Comparison of ENCODE assay signal across 13 cellular contexts in the genomic region with DNA sequence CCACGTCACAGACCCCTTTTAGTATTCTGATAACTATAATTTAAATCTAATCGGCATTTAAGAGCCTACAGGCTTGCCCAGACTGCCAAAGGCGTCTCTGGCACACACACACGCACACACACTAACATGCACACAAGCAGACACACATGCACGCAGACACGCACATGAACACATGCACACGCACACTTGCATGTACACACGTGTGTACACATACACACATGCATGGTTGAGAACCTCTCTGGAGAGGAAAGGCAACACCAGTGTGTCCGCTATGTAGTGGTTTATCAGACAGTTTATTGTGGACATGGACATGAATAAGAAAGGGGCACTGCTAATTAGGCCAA.
DNase-seq lines count a peak whose midpoint lies in the region; ATAC-seq, FAIRE-seq and TF ChIP-seq lines count a peak whose summit lies in the region.
"Had no signal": no experiment of that assay in that cellular context is flagged by ENCODE, and none has a peak within 500 bp of the region (broad histone marks: within the 10 kb centered on the region; RNA-seq: fewer than 3 reads in every experiment).

No MANE protein-coding gene starts in this region.

- peaks cover 1% of the 10 kb centered on the region; the same call in 1 of the 2 replicates for H3K23me2 ChIP-seq in H1 (ENCODE audit: low read depth, low read length)

- H3K9ac ChIP-seq in H1 (replicated peaks in 1 of 4; ENCODE audit: extremely low read depth in 1 of 4, low read depth in 3 of 4, low read length in 3 of 4) (peak overlapping the region in 2 of 4 experiments; percentile 13 to 61; a peak in 2 of 7 replicates), skeletal muscle satellite cell (ENCODE audit: low read depth, low read length) (peak overlapping the region; percentile 30)
- H3K9ac ChIP-seq: BLaER1 treated with 17β-estradiol and CSF1 and Interleukin-3, amounts not matched to agents 10 nM and 100 nM had no signal

- no peak overlapping the region for H2AFZ ChIP-seq in H1 (ENCODE audit: low read length)

- no peak for TF ChIP-seq POLR2A in H1 (IDR thresholded peaks at IDR 0.05; ENCODE audit: control extremely low read depth in 1 of 2, low read depth in 2 of 2, low read length in 2 of 2)

- H3K9me3 ChIP-seq in H1 (ENCODE audit: insufficient read depth in 2 of 2, low read depth in 1 of 2, low read length in 1 of 2) (no peaks in the 10 kb centered on the region), skeletal muscle satellite cell (replicated peaks; ENCODE audit: low read length) (no peaks in the 10 kb centered on the region)
- H3K9me3 ChIP-seq: BLaER1 treated with 17β-estradiol and CSF1 and Interleukin-3, amounts not matched to agents 10 nM and 100 nM had no signal

- no peak for TF ChIP-seq RAD21 in H1 (IDR thresholded peaks at IDR 0.05 in 1 of 2, conservative IDR thresholded peaks at IDR 0.05 in 1 of 2; ENCODE audit: low read depth in 2 of 2, low read length in 2 of 2)

- no peak for TF ChIP-seq CTCF in H1 (IDR thresholded peaks at IDR 0.05; ENCODE audit: control extremely low read depth in 1 of 3, insufficient read depth in 1 of 3, low read depth in 1 of 3, low read length in 3 of 3)

- H3K4me2 ChIP-seq in H1 (ENCODE audit: insufficient read depth in 1 of 2, low read depth in 2 of 2, low read length in 2 of 2) (no peak overlapping the region), skeletal muscle satellite cell (ENCODE audit: low read length) (no peak overlapping the region)

- H3K18ac ChIP-seq in H1 (ENCODE audit: extremely low read depth, low read length) = no peak overlapping the region

- 89% methylated on average over 9 of the region's 9 CpGs; no CpG with 5 or more reads in 1 of the 2 experiments for WGBS in H1 (ENCODE audit: extremely low coverage in 1 of 2, insufficient coverage in 1 of 2, insufficient read length in 1 of 2, insufficient replicate concordance in 2 of 2, low coverage in 1 of 2, low lambda C conversion rate in 2 of 2, missing lambda C conversion rate in 1 of 2), 2 experiments

- peak overlapping the region; percentile 88 for H4K8ac ChIP-seq in H1 (ENCODE audit: extremely low read depth, insufficient read depth, low read length)

- H4K20me1 ChIP-seq in H1 (replicated peaks in 1 of 2; ENCODE audit: control insufficient read depth in 1 of 2, insufficient read depth in 2 of 2, low read length in 2 of 2) = no peaks in the 10 kb centered on the region

- POLR2A ChIA-PET in H1 (lab: Charles Lee; ENCODE audit: partially characterized antibody) = interaction anchor here (1.1 kb wide), 1 partner anchor 228 kb away, joined by 3 read pairs; no protein-coding TSS in a partner anchor

- H3K79me2 ChIP-seq in H1 (ENCODE audit: control insufficient read depth in 1 of 2, insufficient read depth in 2 of 2, low read length in 2 of 2) = no peaks in the 10 kb centered on the region

- FAIRE-seq in H1 (lab: Jason Lieb, UNC) = no peak

- H4K5ac ChIP-seq in H1 (ENCODE audit: insufficient read length, low read depth, low read length) = no peak overlapping the region

- peak overlapping the region; percentile 100; the same call in 1 of the 2 replicates for H2AK5ac ChIP-seq in H1 (ENCODE audit: low read depth, low read length)

- no peak overlapping the region for H3K27ac ChIP-seq in H1 (ENCODE audit: low read depth, low read length)
- H3K27ac ChIP-seq in caudate nucleus (ENCODE audit: low read depth, low read length) = no peak overlapping the region
- H3K27ac ChIP-seq: 22Rv1; BLaER1 treated with 17β-estradiol and CSF1 and Interleukin-3, amounts not matched to agents 10 nM and 100 nM; SJSA1 had no signal

- peak overlapping the region; percentile 95; the same call in 1 of the 2 replicates for H2BK12ac ChIP-seq in H1 (ENCODE audit: low read depth, low read length)

- no peak overlapping the region for H2BK5ac ChIP-seq in H1 (ENCODE audit: low read depth, low read length)

- H3K27me3 ChIP-seq in H1 (replicated peaks in 1 of 4; ENCODE audit: control insufficient read depth in 3 of 4, extremely low read depth in 1 of 4, insufficient read depth in 3 of 4, low read length in 3 of 4) (peaks cover 0 to 24% (median 18%) of the 10 kb centered on the region in 4 experiments; a peak in 6 of 7 replicates), skeletal muscle satellite cell (ENCODE audit: control insufficient read depth, insufficient read depth, low read length) (peaks cover 4% of the 10 kb centered on the region)

- H3K4me3 ChIP-seq in H1 (ENCODE audit: extremely low read depth in 1 of 4, insufficient read depth in 2 of 4, low read depth in 3 of 4, low read length in 4 of 4) (no peak overlapping the region), skeletal muscle satellite cell (ENCODE audit: low read length) (no peak overlapping the region)
- H3K4me3 ChIP-seq: BLaER1 treated with 17β-estradiol and CSF1 and Interleukin-3, amounts not matched to agents 10 nM and 100 nM; SJSA1 had no signal

- no peak overlapping the region for H3K23ac ChIP-seq in H1 (ENCODE audit: insufficient read length)

- no peak for TF ChIP-seq EP300 in H1 (IDR thresholded peaks at IDR 0.05; ENCODE audit: borderline replicate concordance in 1 of 2, low read depth in 2 of 2, low read length in 2 of 2)

- H3K56ac ChIP-seq in H1 (replicated peaks; ENCODE audit: insufficient read length, low read depth, low read length) = no peak overlapping the region

- H3K36me3 ChIP-seq in H1 (ENCODE audit: control insufficient read depth in 2 of 4, insufficient read depth in 4 of 4, low read length in 3 of 4) = no peaks in the 10 kb centered on the region
- no peaks in the 10 kb centered on the region for H3K36me3 ChIP-seq in skeletal muscle satellite cell (ENCODE audit: insufficient read depth, low read length)
- H3K36me3 ChIP-seq: BLaER1 treated with 17β-estradiol and CSF1 and Interleukin-3, amounts not matched to agents 10 nM and 100 nM; SJSA1 had no signal

- no peak overlapping the region for H2BK20ac ChIP-seq in H1 (ENCODE audit: low read length)

- no peak overlapping the region for H2BK120ac ChIP-seq in H1 (replicated peaks; ENCODE audit: low read depth, low read length)

- CTCF ChIA-PET in H1 (lab: Charles Lee; ENCODE audit: partially characterized antibody) = interaction anchor here (0.6 to 34.9 kb wide), 29 partner anchors 14 to 364 kb away, joined by 3 to 772 read pairs (median 4); partner anchors contain the start of genes FBLN2, HDAC11 and WNT7A

- H4K91ac ChIP-seq in H1 (replicated peaks; ENCODE audit: insufficient read length, low read length) = peak overlapping the region; percentile 5

- H3K4me1 ChIP-seq in H1 (replicated peaks in 1 of 4; ENCODE audit: control insufficient read depth in 3 of 4, insufficient read depth in 4 of 4, low read length in 3 of 4) = peaks cover 0 to 17% (median 9%) of the 10 kb centered on the region in 4 experiments; a peak in 5 of 7 replicates
- H3K4me1 ChIP-seq in skeletal muscle satellite cell (ENCODE audit: control insufficient read depth, insufficient read depth, low read length) = peaks cover 10% of the 10 kb centered on the region

- ATAC-seq in HG02759 (IDR thresholded peaks at IDR 0.05; ENCODE audit: unreplicated experiment) (no peak), GM21526 (IDR thresholded peaks at IDR 0.05; ENCODE audit: low FRiP score, unreplicated experiment) (no peak)

- peak overlapping the region; percentile 32; the same call in 1 of the 2 replicates for H2BK15ac ChIP-seq in H1 (ENCODE audit: low read length)

- H3K14ac ChIP-seq in H1 (ENCODE audit: insufficient read length) = no peak overlapping the region

- DNase-seq in NCI-H2227 (lab: John Stamatoyannopoulos, UW; ENCODE audit: unreplicated experiment) (peak; percentile 45), NCI-H2227 treated with DMSO at 0.1 percent for 48 hours (lab: John Stamatoyannopoulos, UW) (no peak), OCI-M1 (lab: John Stamatoyannopoulos, UW) (peak; percentile 16), H1 (ENCODE audit: low read depth in 1 of 2, low spot score in 2 of 2) (no peak), caudate nucleus (lab: John Stamatoyannopoulos, UW) (no peak)
- DNase-seq: DMS153, NCI-H510A had no signal

- no peak overlapping the region for H3K4ac ChIP-seq in H1 (replicated peaks; ENCODE audit: insufficient read length, low read depth, low read length)

- H3K79me1 ChIP-seq in H1 (ENCODE audit: low read depth, low read length) = no peaks in the 10 kb centered on the region

TF ChIP-seq in H1, 55 proteins besides CTCF, POLR2A, EP300 and RAD21:
- TF ChIP-seq YY1 (IDR thresholded peaks at IDR 0.05; ENCODE audit: low read depth, low read length) = no peak
- TF ChIP-seq SP2 (IDR thresholded peaks at IDR 0.05; ENCODE audit: low read length) = no peak
- no peak for TF ChIP-seq POLR2AphosphoS5 (IDR thresholded peaks at IDR 0.05; ENCODE audit: low read depth, low read length)
- TF ChIP-seq GABPA (IDR thresholded peaks at IDR 0.05; ENCODE audit: borderline replicate concordance, insufficient read depth, low read length) = no peak
- no peak for TF ChIP-seq JUND (IDR thresholded peaks at IDR 0.05; ENCODE audit: low read length)
- TF ChIP-seq SAP30 (IDR thresholded peaks at IDR 0.05; ENCODE audit: insufficient read depth, insufficient replicate concordance, low read length) = no peak
- TF ChIP-seq BACH1 (IDR thresholded peaks at IDR 0.05; ENCODE audit: low read length) = no peak
- no peak for TF ChIP-seq ASH2L (IDR thresholded peaks at IDR 0.05; ENCODE audit: low read length)
- TF ChIP-seq TEAD4 (IDR thresholded peaks at IDR 0.05; ENCODE audit: low read depth, low read length) = no peak
- TF ChIP-seq SIRT6 (IDR thresholded peaks at IDR 0.05; ENCODE audit: low read length) = no peak
- no peak for TF ChIP-seq E2F6 (IDR thresholded peaks at IDR 0.05)
- no peak for TF ChIP-seq SRF (IDR thresholded peaks at IDR 0.05; ENCODE audit: low read depth, low read length)
- no peak for TF ChIP-seq CTBP2 (IDR thresholded peaks at IDR 0.05; ENCODE audit: borderline replicate concordance, insufficient read depth, insufficient read length, low read length)

Comparison
In these comparisons a context has a peak if more than half of its experiments do, and no peak if none do; other contexts are left out.
1. DNase-seq: peak in NCI-H2227 (single experiment) and OCI-M1 (single experiment); none in NCI-H2227 treated with DMSO at 0.1 percent for 48 hours (single experiment), H1 (0 of 2) and caudate nucleus (0 of 61).